ENCODE assay signal across 34 cellular contexts in the genomic region with DNA sequence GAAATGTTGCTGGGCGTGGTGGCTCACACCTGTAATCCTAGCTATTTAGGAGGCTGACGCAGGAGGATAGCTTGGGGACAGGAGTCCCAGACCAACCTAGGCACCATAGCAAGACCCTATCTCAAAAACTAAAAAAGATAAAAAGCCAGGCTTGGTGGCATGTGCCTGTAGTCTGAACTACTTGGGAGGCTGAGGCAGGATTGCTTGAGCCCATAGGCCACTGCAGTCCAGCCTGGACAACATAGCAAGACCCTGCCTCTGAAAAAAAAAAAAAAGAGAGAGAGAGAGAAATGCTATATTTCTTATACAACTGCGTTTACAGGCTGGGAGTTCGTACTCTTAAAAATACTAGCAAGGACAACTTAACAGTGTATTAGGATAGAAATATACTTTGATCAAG. TPM values are rescaled to one million over a fixed set of nuclear protein-coding genes. Genes with fewer than 3 reads are reported as not detected.
"Had no signal": no experiment of that assay in that cellular context is flagged by ENCODE, and none has a peak within 500 bp of the region (broad histone marks: within the 10 kb centered on the region; RNA-seq: fewer than 3 reads in every experiment).

No MANE protein-coding gene starts in this region.

- H3K27me3 Mint-ChIP-seq: activated B cell treated with CpG ODN at 0.5 μM for 24 hours; activated CD4-positive, alpha-beta T cell treated with anti-CD3 and anti-CD28 coated beads, Interleukin-2, amount 10 ng/mL, durations not matched to agents 7 days and 5 days; activated CD8-positive, alpha-beta memory T cell treated with anti-CD3 and anti-CD28 coated beads, Interleukin-2, amount 10 ng/mL, durations not matched to agents 7 days and 5 days; activated naive CD4-positive, alpha-beta T cell treated with anti-CD3 and anti-CD28 coated beads, Interleukin-2, amount 50 U/mL, for 24 hours; activated naive CD8-positive, alpha-beta T cell; activated naive CD8-positive, alpha-beta T cell treated with anti-CD3 and anti-CD28 coated beads, Interleukin-2, amount 50 U/mL, for 24 hours; activated T-cell treated with anti-CD3 and anti-CD28 coated beads, Interleukin-2, amount 50 U/mL, for 24 hours; brain; central memory CD8-positive, alpha-beta T cell had no signal

- H3K27ac Mint-ChIP-seq: activated B cell treated with CpG ODN at 0.5 μM for 24 hours; activated CD4-positive, alpha-beta memory T cell treated with anti-CD3 and anti-CD28 coated beads, Interleukin-2, amount 10 ng/mL, durations not matched to agents 7 days and 5 days; activated CD4-positive, alpha-beta T cell treated with anti-CD3 and anti-CD28 coated beads, Interleukin-2, amount 10 ng/mL, durations not matched to agents 7 days and 5 days; activated CD8-positive, alpha-beta memory T cell treated with anti-CD3 and anti-CD28 coated beads, Interleukin-2, amount 10 ng/mL, durations not matched to agents 7 days and 5 days; activated CD8-positive, alpha-beta T cell treated with anti-CD3 and anti-CD28 coated beads, Interleukin-2, amount 10 ng/mL, durations not matched to agents 7 days and 5 days; activated naive CD4-positive, alpha-beta T cell treated with anti-CD3 and anti-CD28 coated beads for 36 hours; activated naive CD4-positive, alpha-beta T cell treated with anti-CD3 and anti-CD28 coated beads, Interleukin-2, amount 50 U/mL, for 24 hours; activated naive CD8-positive, alpha-beta T cell; activated naive CD8-positive, alpha-beta T cell treated with anti-CD3 and anti-CD28 coated beads, Interleukin-2, amount 10 ng/mL, durations not matched to agents 7 days and 5 days; activated naive CD8-positive, alpha-beta T cell treated with anti-CD3 and anti-CD28 coated beads, Interleukin-2, amount 50 U/mL, for 24 hours; activated T-cell treated with anti-CD3 and anti-CD28 coated beads, Interleukin-2, amount 50 U/mL, for 24 hours; activated T-helper 2 cell treated with anti-CD3 and anti-CD28 coated beads, Interferon-gamma antibody, Interleukin-2, Interleukin-4, amounts not matched to agents 10 μg/mL and 5 μg/mL and 100 μg/mL, durations not matched to agents 14 hours and 24 hours and 36 hours; brain; T-helper 1 cell treated with Interleukin-12 subunit alpha and Interleukin-12 subunit beta and Interleukin-4 antibody, amounts not matched to agents 30 μg/mL and 1 μg/mL, for 36 hours; T-helper 2 cell treated with Interferon-gamma antibody and Interleukin-4, amounts not matched to agents 5 μg/mL and 100 μg/mL, for 36 hours had no signal

- ATAC-seq: activated CD8-positive, alpha-beta memory T cell treated with anti-CD3 and anti-CD28 coated beads, Interleukin-2, amount 10 ng/mL, durations not matched to agents 7 days and 5 days; activated CD8-positive, alpha-beta T cell treated with anti-CD3 and anti-CD28 coated beads, Interleukin-2, amount 10 ng/mL, durations not matched to agents 7 days and 5 days; activated naive CD8-positive, alpha-beta T cell treated with anti-CD3 and anti-CD28 coated beads, Interleukin-2, amount 50 U/mL, for 24 hours had no signal

- H3K27ac ChIP-seq: ascending aorta, cardiac muscle cell, VCaP had no signal

- FAIRE-seq: bronchial epithelial cell had no signal

- H3K9me3 Mint-ChIP-seq: activated B cell treated with CpG ODN at 0.5 μM for 24 hours; activated CD4-positive, alpha-beta memory T cell treated with anti-CD3 and anti-CD28 coated beads, Interleukin-2, amount 10 ng/mL, durations not matched to agents 7 days and 5 days; activated CD4-positive, alpha-beta T cell treated with anti-CD3 and anti-CD28 coated beads, Interleukin-2, amount 10 ng/mL, durations not matched to agents 7 days and 5 days; activated naive CD4-positive, alpha-beta T cell treated with anti-CD3 and anti-CD28 coated beads for 36 hours; activated naive CD4-positive, alpha-beta T cell treated with anti-CD3 and anti-CD28 coated beads, Interleukin-2, amount 50 U/mL, for 24 hours; activated naive CD8-positive, alpha-beta T cell treated with anti-CD3 and anti-CD28 coated beads, Interleukin-2, amount 10 ng/mL, durations not matched to agents 7 days and 5 days; activated naive CD8-positive, alpha-beta T cell treated with anti-CD3 and anti-CD28 coated beads, Interleukin-2, amount 50 U/mL, for 24 hours; activated T-cell treated with anti-CD3 and anti-CD28 coated beads, Interleukin-2, amount 50 U/mL, for 24 hours; activated T-helper 2 cell treated with anti-CD3 and anti-CD28 coated beads, Interferon-gamma antibody, Interleukin-2, Interleukin-4, amounts not matched to agents 10 μg/mL and 5 μg/mL and 100 μg/mL, durations not matched to agents 14 hours and 24 hours and 36 hours; central memory CD8-positive, alpha-beta T cell; T-helper 1 cell treated with Interleukin-12 subunit alpha and Interleukin-12 subunit beta and Interleukin-4 antibody, amounts not matched to agents 30 μg/mL and 1 μg/mL, for 36 hours; T-helper 2 cell treated with Interferon-gamma antibody and Interleukin-4, amounts not matched to agents 5 μg/mL and 100 μg/mL, for 36 hours had no signal

- H3K36me3 ChIP-seq: ascending aorta, cardiac muscle cell had no signal

- H3K27me3 ChIP-seq: ascending aorta, cardiac muscle cell had no signal

- H3K9me3 ChIP-seq: ascending aorta had no signal

- DNase-seq: activated B cell treated with CpG ODN at 0.5 μM for 24 hours; activated CD4-positive, alpha-beta memory T cell treated with anti-CD3 and anti-CD28 coated beads, Interleukin-2, amount 10 ng/mL, durations not matched to agents 7 days and 5 days; activated CD4-positive, alpha-beta T cell treated with anti-CD3 and anti-CD28 coated beads for 4 hours; activated CD4-positive, alpha-beta T cell treated with anti-CD3 and anti-CD28 coated beads, Interleukin-2, amount 10 ng/mL, durations not matched to agents 7 days and 5 days; activated CD4-positive, alpha-beta T cell treated with anti-CD3 and anti-CD28 coated beads, Interleukin-2, amount 50 U/mL, for 48 hours; activated CD4-positive, CD25-positive, alpha-beta regulatory T cell treated with anti-CD3 and anti-CD28 coated beads, Interleukin-2, amount 50 U/mL, for 72 hours; activated CD8-positive, alpha-beta memory T cell treated with anti-CD3 and anti-CD28 coated beads for 24 hours; activated CD8-positive, alpha-beta memory T cell treated with anti-CD3 and anti-CD28 coated beads, Interleukin-2, amount 10 ng/mL, durations not matched to agents 7 days and 5 days; activated CD8-positive, alpha-beta T cell treated with anti-CD3 and anti-CD28 coated beads, Interleukin-2, amount 10 ng/mL, durations not matched to agents 7 days and 5 days; activated effector memory CD4-positive, alpha-beta T cell treated with Interleukin-2 at 50 U/mL for 16 hours; activated gamma-delta T cell; activated naive CD4-positive, alpha-beta T cell treated with anti-CD3 and anti-CD28 coated beads for 36 hours; activated naive CD8-positive, alpha-beta T cell treated with anti-CD3 and anti-CD28 coated beads, Interleukin-2, amount 10 ng/mL, durations not matched to agents 7 days and 5 days; activated naive CD8-positive, alpha-beta T cell treated with anti-CD3 and anti-CD28 coated beads, Interleukin-2, amount 50 U/mL, for 24 hours; activated T-cell treated with anti-CD3 and anti-CD28 coated beads, Interleukin-2, amount 50 U/mL, for 24 hours; activated T-cell treated with anti-CD3 and anti-CD28 coated beads, Interleukin-2, amount 50 U/mL, for 48 hours; amygdala; anterior cingulate cortex; caudate nucleus; cerebellar nuclear complex; T-helper 1 cell; T-helper 2 cell; T-helper 9 cell had no signal

- H3K4me3 Mint-ChIP-seq: activated B cell treated with CpG ODN at 0.5 μM for 24 hours; activated CD4-positive, alpha-beta memory T cell treated with anti-CD3 and anti-CD28 coated beads, Interleukin-2, amount 10 ng/mL, durations not matched to agents 7 days and 5 days; activated CD4-positive, alpha-beta T cell treated with anti-CD3 and anti-CD28 coated beads, Interleukin-2, amount 10 ng/mL, durations not matched to agents 7 days and 5 days; activated CD8-positive, alpha-beta memory T cell treated with anti-CD3 and anti-CD28 coated beads, Interleukin-2, amount 10 ng/mL, durations not matched to agents 7 days and 5 days; activated CD8-positive, alpha-beta T cell treated with anti-CD3 and anti-CD28 coated beads, Interleukin-2, amount 10 ng/mL, durations not matched to agents 7 days and 5 days; activated naive CD4-positive, alpha-beta T cell treated with anti-CD3 and anti-CD28 coated beads for 36 hours; activated naive CD4-positive, alpha-beta T cell treated with anti-CD3 and anti-CD28 coated beads, Interleukin-2, amount 50 U/mL, for 24 hours; activated naive CD8-positive, alpha-beta T cell; activated naive CD8-positive, alpha-beta T cell treated with anti-CD3 and anti-CD28 coated beads, Interleukin-2, amount 10 ng/mL, durations not matched to agents 7 days and 5 days; activated naive CD8-positive, alpha-beta T cell treated with anti-CD3 and anti-CD28 coated beads, Interleukin-2, amount 50 U/mL, for 24 hours; activated T-cell treated with anti-CD3 and anti-CD28 coated beads, Interleukin-2, amount 50 U/mL, for 24 hours; brain; central memory CD8-positive, alpha-beta T cell; T-helper 1 cell treated with Interleukin-12 subunit alpha and Interleukin-12 subunit beta and Interleukin-4 antibody, amounts not matched to agents 30 μg/mL and 1 μg/mL, for 36 hours; T-helper 2 cell treated with Interferon-gamma antibody and Interleukin-4, amounts not matched to agents 5 μg/mL and 100 μg/mL, for 36 hours had no signal

- H3K36me3 Mint-ChIP-seq: activated CD8-positive, alpha-beta memory T cell treated with anti-CD3 and anti-CD28 coated beads, Interleukin-2, amount 10 ng/mL, durations not matched to agents 7 days and 5 days; activated naive CD4-positive, alpha-beta T cell treated with anti-CD3 and anti-CD28 coated beads, Interleukin-2, amount 50 U/mL, for 24 hours; activated naive CD8-positive, alpha-beta T cell; activated naive CD8-positive, alpha-beta T cell treated with anti-CD3 and anti-CD28 coated beads, Interleukin-2, amount 10 ng/mL, durations not matched to agents 7 days and 5 days; brain had no signal

- H3K4me3 ChIP-seq: ascending aorta, cardiac muscle cell had no signal

- H3K4me1 ChIP-seq: ascending aorta had no signal

- H3K4me1 Mint-ChIP-seq: activated CD4-positive, alpha-beta memory T cell treated with anti-CD3 and anti-CD28 coated beads, Interleukin-2, amount 10 ng/mL, durations not matched to agents 7 days and 5 days; brain had no signal

RNA-seq across cellular contexts. Expression of a gene that starts 46.2 kb away (rescaled TPM):
- total RNA-seq: activated B cell treated with CpG ODN at 0.5 μM for 24 hours; activated CD8-positive, alpha-beta memory T cell treated with anti-CD3 and anti-CD28 coated beads, Interleukin-2, amount 10 ng/mL, durations not matched to agents 7 days and 5 days; activated CD8-positive, alpha-beta T cell treated with anti-CD3 and anti-CD28 coated beads, Interleukin-2, amount 10 ng/mL, durations not matched to agents 7 days and 5 days; activated T-helper 2 cell treated with anti-CD3 and anti-CD28 coated beads, Interferon-gamma antibody, Interleukin-2, Interleukin-4, amounts not matched to agents 10 μg/mL and 5 μg/mL and 100 μg/mL, durations not matched to agents 14 hours and 24 hours and 36 hours had no signal
